ENCODE assay signal across 21 cellular contexts in the genomic region with DNA sequence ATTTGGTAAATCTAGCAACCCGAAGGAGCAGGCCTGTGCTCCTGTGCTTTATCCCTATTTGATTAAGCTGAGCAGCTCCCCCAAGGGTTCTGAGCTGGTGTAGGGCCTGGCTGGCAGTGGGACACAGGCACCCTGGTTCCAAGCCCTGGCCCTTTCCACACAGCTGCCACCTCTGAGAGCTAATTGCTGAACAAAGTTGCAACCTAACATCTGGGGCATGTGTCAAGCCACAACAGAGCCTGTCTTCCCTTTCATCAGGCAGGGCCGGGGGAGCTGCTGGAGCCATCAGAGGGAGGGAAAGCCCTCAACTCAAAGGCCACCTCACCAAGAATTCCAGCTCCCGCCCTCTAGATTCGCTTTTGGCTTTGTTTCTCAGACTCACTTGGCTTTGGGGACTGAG. TPM values are rescaled to one million over a fixed set of nuclear protein-coding genes. Genes with fewer than 3 reads are reported as not detected.
DNase-seq lines count a peak whose midpoint lies in the region; ATAC-seq lines count a peak whose summit lies in the region.
"Had no signal": no experiment of that assay in that cellular context is flagged by ENCODE, and none has a peak within 500 bp of the region (broad histone marks: within the 10 kb centered on the region; RNA-seq: fewer than 3 reads in every experiment).

No MANE protein-coding gene starts in this region.

- ATAC-seq in GM18867 (IDR thresholded peaks at IDR 0.05; ENCODE audit: unreplicated experiment) (no peak), HG02571 (IDR thresholded peaks at IDR 0.05; ENCODE audit: unreplicated experiment) (no peak)
- ATAC-seq: CD8-positive, alpha-beta T cell had no signal

- DNase-seq in DMS 273 (lab: John Stamatoyannopoulos, UW; ENCODE audit: unreplicated experiment) (peak; percentile 70), DMS 273 treated with DMSO at 0.1 percent for 48 hours (lab: John Stamatoyannopoulos, UW) (no peak), HT-29 (ENCODE audit: low spot score) (peak; percentile 31), RPMI7951 (ENCODE audit: low read depth) (peak; percentile 58), islet precursor cell (peak; percentile 48), NCI-H526 treated with DMSO at 0.1 percent for 48 hours (lab: John Stamatoyannopoulos, UW) (no peak)
- DNase-seq: ACHN, GF-D8, HFFc6, Karpas-422, MG63, NCI-H1092 treated with DMSO at 0.1 percent for 48 hours, NCI-H1436 treated with DMSO at 0.1 percent for 48 hours, NCI-H1930, NCI-H510A, NCI-H748 treated with DMSO at 0.1 percent for 48 hours, Peyer's patch, SJCRH30 had no signal

RNA-seq across cellular contexts. Expression of gene MRPS22, which starts 17.1 kb away (rescaled TPM):
- total RNA-seq in HT-29 (2014; rRNA removed; shearing (Covaris generic)) = 46.0 and 54.4 TPM in 2 replicates
- 188 and 190 TPM in 2 replicates for total RNA-seq in RPMI7951 (2014; rRNA removed; shearing (Covaris generic))

Comparison
In these comparisons a context has a peak if more than half of its experiments do, and no peak if none do; other contexts are left out.
1. DNase-seq: peak in DMS 273 (single experiment), HT-29 (single experiment), RPMI7951 (single experiment) and islet precursor cell (single experiment); none in DMS 273 treated with DMSO at 0.1 percent for 48 hours (single experiment) and NCI-H526 treated with DMSO at 0.1 percent for 48 hours (single experiment).